Comparison of ENCODE assay signal across 9 cellular contexts in genomic region chr4:151325320-151326246, GRCh38. TPM values are rescaled to one million over a fixed set of nuclear protein-coding genes. Genes with fewer than 3 reads are reported as not detected.
A peak's percentile ranks its signal among the peaks of the same experiment; 100 is the strongest.
DNase-seq lines count a peak whose midpoint lies in the region; ATAC-seq and TF ChIP-seq lines count a peak whose summit lies in the region.
"Had no signal": no experiment of that assay in that cellular context is flagged by ENCODE, and none has a peak within 500 bp of the region (broad histone marks: within the 10 kb centered on the region; RNA-seq: fewer than 3 reads in every experiment).

Gene SH3D19, minus strand, starts transcription at chr4:151325605. Its CDS starts 253 bp downstream, at chr4:151325352.

- H3K27me3 ChIP-seq in GM23338 (ENCODE audit: insufficient read depth) = no peaks in the 10 kb centered on the region

- peaks cover 4% of the 10 kb centered on the region for H3K27me3 Mint-ChIP-seq in GM23338 (ENCODE audit: insufficient read depth, low read depth, poor library complexity)
- peaks cover 60% of the 10 kb centered on the region for H3K27me3 Mint-ChIP-seq in stimulated activated naive CD8-positive, alpha-beta T cell treated with anti-CD3 and anti-CD28 coated beads, Interleukin-15, Interleukin-2, amounts not matched to agents 100 ng/mL and 50 ng/mL, for 24 hours

- peak within 1 kb of the TSS; percentile 94 for H3K4me3 Mint-ChIP-seq in GM23338
- H3K4me3 Mint-ChIP-seq in stimulated activated naive CD8-positive, alpha-beta T cell treated with anti-CD3 and anti-CD28 coated beads, Interleukin-15, Interleukin-2, amounts not matched to agents 100 ng/mL and 50 ng/mL, for 24 hours = peak within 1 kb of the TSS; percentile 75

- H3K9me2 ChIP-seq in GM23338 (ENCODE audit: insufficient read depth) = no peaks in the 10 kb centered on the region

- H3K9me3 Mint-ChIP-seq in GM23338 = no peaks in the 10 kb centered on the region
- H3K9me3 Mint-ChIP-seq in stimulated activated naive CD8-positive, alpha-beta T cell treated with anti-CD3 and anti-CD28 coated beads, Interleukin-15, Interleukin-2, amounts not matched to agents 100 ng/mL and 50 ng/mL, for 24 hours = no peaks in the 10 kb centered on the region

- DNase-seq in A172 (ENCODE audit: low spot score) (peak; percentile 60), GM23338 (ENCODE audit: low spot score) (peak; percentile 69), RWPE1 (ENCODE audit: low spot score) (peak; percentile 60), ecto neural progenitor cell (ENCODE audit: low spot score) (peak; percentile 84), left lobe of liver (ENCODE audit: low spot score) (peak; percentile 95), NAMALWA (ENCODE audit: low spot score) (no peak)

- no peaks in the 10 kb centered on the region for H3F3A ChIP-seq in GM23338 (replicated peaks; ENCODE audit: low read depth)

- H3K27ac ChIP-seq in GM23338 (ENCODE audit: low read depth) (peak within 1 kb of the TSS; percentile 85), RWPE1 (peak within 1 kb of the TSS; percentile 93)

- H3K4me1 Mint-ChIP-seq in GM23338 = peaks cover 36% of the 10 kb centered on the region
- peaks cover 18% of the 10 kb centered on the region for H3K4me1 Mint-ChIP-seq in stimulated activated naive CD8-positive, alpha-beta T cell treated with anti-CD3 and anti-CD28 coated beads, Interleukin-15, Interleukin-2, amounts not matched to agents 100 ng/mL and 50 ng/mL, for 24 hours (ENCODE audit: low read depth)

- H3K4me2 ChIP-seq in GM23338 = peak within 1 kb of the TSS; percentile 69

- peak within 1 kb of the TSS; percentile 94 for H3K27ac Mint-ChIP-seq in GM23338
- peak within 1 kb of the TSS; percentile 57 for H3K27ac Mint-ChIP-seq in stimulated activated naive CD8-positive, alpha-beta T cell treated with anti-CD3 and anti-CD28 coated beads, Interleukin-15, Interleukin-2, amounts not matched to agents 100 ng/mL and 50 ng/mL, for 24 hours

- H3K79me2 ChIP-seq in GM23338 (replicated peaks; ENCODE audit: insufficient read depth) = peaks cover 36% of the 10 kb centered on the region

- peak within 1 kb of the TSS; percentile 77 for H3K4me3 ChIP-seq in GM23338

- CTCF ChIA-PET in RWPE1 (lab: Yijun Ruan, JAX) = interaction anchor here (0.6 to 0.9 kb wide), 2 partner anchors 10 to 48 kb away, joined by 3 to 4 read pairs; partner anchors contain the start of gene PRSS48

- POLR2A ChIA-PET in RWPE1 (lab: Yijun Ruan, JAX; ENCODE audit: low non-redundant PET) = interaction anchor here (0.5 to 1.2 kb wide), 2 partner anchors 16 to 29 kb away, joined by 3 to 7 read pairs; no protein-coding TSS in a partner anchor

- peaks cover 26% of the 10 kb centered on the region for H3K4me1 ChIP-seq in GM23338 (ENCODE audit: insufficient read depth)

- H2AFZ ChIP-seq in GM23338 = peak within 1 kb of the TSS; percentile 88

- TF ChIP-seq CTCF in GM23338 (conservative IDR thresholded peaks at IDR 0.05; ENCODE audit: low read depth in 2 of 2) (no peak), RWPE1 (conservative IDR thresholded peaks at IDR 0.05; ENCODE audit: low read depth) (no peak)

- H3K36me3 Mint-ChIP-seq in GM23338 (ENCODE audit: low read depth) = no peaks in the 10 kb centered on the region
- H3K36me3 Mint-ChIP-seq in stimulated activated naive CD8-positive, alpha-beta T cell treated with anti-CD3 and anti-CD28 coated beads, Interleukin-15, Interleukin-2, amounts not matched to agents 100 ng/mL and 50 ng/mL, for 24 hours (ENCODE audit: low read depth) = no peaks in the 10 kb centered on the region

- ATAC-seq in GM23338 (peak; percentile 67), left lobe of liver (peak; percentile 89), HG02610 (IDR thresholded peaks at IDR 0.05; ENCODE audit: unreplicated experiment) (no peak)

- no peaks in the 10 kb centered on the region for H3K36me3 ChIP-seq in GM23338 (ENCODE audit: insufficient read depth)

- no peaks in the 10 kb centered on the region for H4K20me1 ChIP-seq in GM23338 (replicated peaks; ENCODE audit: insufficient read depth)

TF ChIP-seq in GM23338, 12 proteins besides CTCF, POLR2A, EP300 and RAD21:
- 0 out of 2 replicates have a peak, but pooled peaks have one; percentile 64 for TF ChIP-seq POLR2AphosphoS5 (IDR thresholded peaks at IDR 0.05; ENCODE audit: low read depth)
- TF ChIP-seq NANOG (IDR thresholded peaks at IDR 0.05; ENCODE audit: borderline replicate concordance) = no peak
- TF ChIP-seq ZNF462 (CRISPR knock-in tag; IDR thresholded peaks at IDR 0.05) = no peak
- no peak for TF ChIP-seq EZH2 (IDR thresholded peaks at IDR 0.05; ENCODE audit: low read depth, unreplicated experiment)
- TF ChIP-seq, protein P1, sequence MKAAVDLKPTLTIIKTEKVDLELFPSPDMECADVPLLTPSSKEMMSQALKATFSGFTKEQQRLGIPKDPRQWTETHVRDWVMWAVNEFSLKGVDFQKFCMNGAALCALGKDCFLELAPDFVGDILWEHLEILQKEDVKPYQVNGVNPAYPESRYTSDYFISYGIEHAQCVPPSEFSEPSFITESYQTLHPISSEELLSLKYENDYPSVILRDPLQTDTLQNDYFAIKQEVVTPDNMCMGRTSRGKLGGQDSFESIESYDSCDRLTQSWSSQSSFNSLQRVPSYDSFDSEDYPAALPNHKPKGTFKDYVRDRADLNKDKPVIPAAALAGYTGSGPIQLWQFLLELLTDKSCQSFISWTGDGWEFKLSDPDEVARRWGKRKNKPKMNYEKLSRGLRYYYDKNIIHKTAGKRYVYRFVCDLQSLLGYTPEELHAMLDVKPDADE (IDR thresholded peaks at IDR 0.05) = peak; percentile 65; the same call in 1 of the 2 replicates
- TF ChIP-seq JUNB (IDR thresholded peaks at IDR 0.05; ENCODE audit: unreplicated experiment) = no peak
- TF ChIP-seq CREB1 (CRISPR knock-in tag; IDR thresholded peaks at IDR 0.05; ENCODE audit: low read depth) = no peak
- TF ChIP-seq ZNF114 (CRISPR knock-in tag; IDR thresholded peaks at IDR 0.05) = no peak
- no peak for TF ChIP-seq EZH2phosphoT487 (IDR thresholded peaks at IDR 0.05; ENCODE audit: unreplicated experiment)

RNA-seq across cellular contexts. Expression of gene SH3D19, which starts in this region (rescaled TPM):
- total RNA-seq in A172 (2014; rRNA removed; shearing (Covaris generic)) = 18.4 and 22.9 TPM in 2 replicates
- 51.6 and 57.4 TPM in 2 replicates for total RNA-seq in GM23338 (2014; rRNA removed; shearing (Covaris generic))
- 23.9 and 25.3 TPM in 2 replicates for polyA plus RNA-seq in GM23338 (2016; fragmentation: Nextera tagmentation; extraction: Ambion mirVana)
- total RNA-seq in left lobe of liver = 38.7 TPM
- total RNA-seq: mononuclear cell had no signal
